ENCODE assay signal across 9 cellular contexts in the genomic region with DNA sequence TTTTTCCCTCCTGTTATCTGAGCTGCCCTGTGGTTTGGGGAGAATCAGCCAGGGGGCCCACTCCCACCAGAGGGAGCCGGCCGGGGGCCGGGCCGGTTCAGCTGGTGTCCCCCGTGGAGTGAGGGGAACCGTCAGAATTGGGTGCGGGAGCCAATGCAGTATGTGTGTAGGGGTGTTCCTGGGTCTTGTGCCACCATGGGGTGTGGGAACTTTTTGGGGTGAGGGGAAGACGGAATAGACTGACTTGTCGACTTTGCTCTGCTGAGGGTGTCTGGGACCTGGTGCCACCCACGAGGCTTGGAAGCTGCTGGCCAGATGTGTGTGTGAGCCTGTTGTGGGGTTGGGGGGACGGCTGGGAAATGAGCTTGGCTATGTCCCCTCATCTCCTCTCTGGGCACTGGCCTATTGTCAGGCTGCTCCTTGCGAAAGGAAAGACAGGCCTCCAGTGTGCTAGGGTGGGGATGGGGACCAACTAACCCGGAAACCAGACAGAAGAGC. TPM values are rescaled to one million over a fixed set of nuclear protein-coding genes. Genes with fewer than 3 reads are reported as not detected.
DNase-seq lines count a peak whose midpoint lies in the region; ATAC-seq and TF ChIP-seq lines count a peak whose summit lies in the region.
"Had no signal": no experiment of that assay in that cellular context is flagged by ENCODE, and none has a peak within 500 bp of the region (broad histone marks: within the 10 kb centered on the region; RNA-seq: fewer than 3 reads in every experiment).

No MANE protein-coding gene starts in this region.

- ATAC-seq in T-helper 17 cell: no peak

- peak overlapping the region; percentile 99 for H3K27ac Mint-ChIP-seq in T-helper 17 cell

- no peaks in the 10 kb centered on the region for H3K27me3 Mint-ChIP-seq in T-helper 17 cell

- H3K4me3 ChIP-seq in GM12875 (ENCODE audit: low read depth, low read length): peak overlapping the region; percentile 67
- H3K4me3 ChIP-seq in fibroblast of mammary gland (ENCODE audit: control insufficient read depth, low read depth, low read length): peak overlapping the region; percentile 73
- peak overlapping the region; percentile 87 for H3K4me3 ChIP-seq in retinal pigment epithelial cell (ENCODE audit: low read length)

- H3K9me3 ChIP-seq in T-helper 17 cell (ENCODE audit: control insufficient read depth, low read length, poor library complexity, severe bottlenecking): no peaks in the 10 kb centered on the region

- TF ChIP-seq CTCF in GM12875 (IDR thresholded peaks at IDR 0.05; ENCODE audit: borderline replicate concordance, insufficient read depth, low read depth, low read length): no peak
- TF ChIP-seq CTCF in fibroblast of mammary gland (conservative IDR thresholded peaks at IDR 0.05; ENCODE audit: control insufficient read depth, insufficient read depth, low read depth, low read length): no peak
- TF ChIP-seq CTCF in retinal pigment epithelial cell (conservative IDR thresholded peaks at IDR 0.05; ENCODE audit: low read depth, low read length): peak; percentile 41

- peaks cover 8% of the 10 kb centered on the region for H3K36me3 Mint-ChIP-seq in T-helper 17 cell (ENCODE audit: low read depth)

- H3K4me3 Mint-ChIP-seq in T-helper 17 cell: peak overlapping the region; percentile 96

- DNase-seq in T-helper 17 cell: no peak
- no peak for DNase-seq in fibroblast of mammary gland (ENCODE audit: low read depth)
- no peak for DNase-seq in retinal pigment epithelial cell (ENCODE audit: low read depth)
- DNase-seq in medulla oblongata (ENCODE audit: extremely low spot score): no peak
- DNase-seq in dedifferentiated amniotic fluid mesenchymal stem cell (ENCODE audit: extremely low spot score): no peak
- no peak for DNase-seq in ACHN
- no peak for DNase-seq in NCI-H1436 (lab: John Stamatoyannopoulos, UW)

- peaks cover 69% of the 10 kb centered on the region for H3K4me1 Mint-ChIP-seq in T-helper 17 cell

- in situ Hi-C loops in ACHN (cut with HindIII; ENCODE audit: low pct_ligation_motif_present, low pct_unique_long_range_greater_than_20kb, low sequenced_read_pairs): loop anchor here (25.0 kb wide), 1 partner anchor 218 kb away; no protein-coding TSS in a partner anchor

RNA-seq across cellular contexts. Expression of gene RARA, which starts 9.9 kb away (rescaled TPM):
- total RNA-seq in T-helper 17 cell: 100 to 1,000 TPM in 1 of 2 donors, 10 to 100 TPM in 1; 97.0 to 106 TPM

RNA-seq across cellular contexts. Expression of gene CDC6, which starts 31.2 kb away (rescaled TPM):
- 1 to 10 TPM; 1.2 to 2.7 TPM for total RNA-seq in T-helper 17 cell

RNA-seq across cellular contexts. Expression of gene GJD3, which starts 45.7 kb away (rescaled TPM):
- not detected for total RNA-seq in T-helper 17 cell
- total RNA-seq: SK-MEL-5 had no signal
